In the genomic region with DNA sequence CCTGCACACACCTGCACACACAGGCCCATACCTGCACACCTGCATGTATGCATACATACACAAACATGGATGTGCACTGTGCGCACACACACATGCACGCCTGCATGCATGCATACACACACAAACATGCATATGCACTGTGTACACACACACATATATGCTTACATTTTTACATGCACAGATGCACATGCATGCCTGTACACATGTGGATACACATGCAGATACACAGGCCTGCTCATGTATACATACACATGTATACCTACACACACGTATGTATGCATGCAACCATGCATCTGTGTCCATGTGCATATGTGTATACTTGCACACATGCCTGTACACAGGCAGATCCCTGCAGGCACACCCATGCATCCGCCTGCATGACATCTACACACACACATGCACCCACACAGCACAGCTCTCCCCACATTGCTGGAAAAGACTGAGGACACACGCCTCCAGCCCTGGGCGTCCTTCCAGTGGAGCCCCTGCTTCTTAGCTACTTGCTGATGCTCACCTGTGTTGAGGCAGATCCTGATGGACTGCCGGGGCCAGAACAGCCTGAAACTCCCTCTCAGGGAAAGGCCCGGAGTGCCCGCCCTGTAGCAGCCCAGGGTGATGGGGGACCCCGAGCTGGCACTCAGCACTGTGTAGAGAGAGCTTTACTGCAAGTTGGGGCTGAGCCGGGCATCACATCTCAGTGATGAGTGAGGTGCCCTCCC, we compare ENCODE assay signal across 22 cellular contexts. TPM values are rescaled to one million over a fixed set of nuclear protein-coding genes. Genes with fewer than 3 reads are reported as not detected.
DNase-seq lines count a peak whose midpoint lies in the region; ATAC-seq and TF ChIP-seq lines count a peak whose summit lies in the region.
"Had no signal": no experiment of that assay in that cellular context is flagged by ENCODE, and none has a peak within 500 bp of the region (broad histone marks: within the 10 kb centered on the region; RNA-seq: fewer than 3 reads in every experiment).

No MANE protein-coding gene starts in this region.

- no peak overlapping the region for H3K9ac ChIP-seq in neural progenitor cell
- H3K9ac ChIP-seq: parathyroid adenoma had no signal

- H2AFZ ChIP-seq in GM23338 (no peak overlapping the region), neural progenitor cell (replicated peaks) (no peak overlapping the region)
- H2AFZ ChIP-seq: parathyroid adenoma had no signal

- no peaks in the 10 kb centered on the region for H3K9me3 Mint-ChIP-seq in CD4-positive, alpha-beta memory T cell
- no peaks in the 10 kb centered on the region; the same call in 2 of the 3 replicates for H3K9me3 Mint-ChIP-seq in GM23338
- no peaks in the 10 kb centered on the region for H3K9me3 Mint-ChIP-seq in neural progenitor cell
- H3K9me3 Mint-ChIP-seq: natural killer cell treated with Interleukin-12 subunit alpha and Interleukin-12 subunit beta and Interleukin-15 and Interleukin-18, amount 100 ng/mL, for 72 hours; T-helper 1 cell treated with Interleukin-12 subunit alpha and Interleukin-12 subunit beta and Interleukin-4 antibody, amounts not matched to agents 30 μg/mL and 1 μg/mL, for 36 hours had no signal

- H3K36me3 ChIP-seq in CD4-positive, alpha-beta memory T cell (ENCODE audit: insufficient read depth, low read length): no peaks in the 10 kb centered on the region
- no peaks in the 10 kb centered on the region for H3K36me3 ChIP-seq in GM23338 (ENCODE audit: insufficient read depth)
- no peaks in the 10 kb centered on the region for H3K36me3 ChIP-seq in neural progenitor cell
- H3K36me3 ChIP-seq: upper lobe of right lung had no signal

- H3K9me2 ChIP-seq in GM23338 (ENCODE audit: insufficient read depth): no peaks in the 10 kb centered on the region

- intact Hi-C loops in CD4-positive, alpha-beta memory T cell (cut with micrococcal nuclease): loop anchor here (2.0 kb wide), 1 partner anchor 421 kb away; no protein-coding TSS in a partner anchor

- TF ChIP-seq CTCF in GM23338 (conservative IDR thresholded peaks at IDR 0.05; ENCODE audit: low read depth in 2 of 2): no peak
- TF ChIP-seq CTCF in VCaP (conservative IDR thresholded peaks at IDR 0.05): no peak
- no peak for TF ChIP-seq CTCF in neural progenitor cell (IDR thresholded peaks at IDR 0.05)

- CTCF ChIA-PET in CD4-positive, alpha-beta memory T cell (lab: Charles Lee; ENCODE audit: partially characterized antibody): interaction anchor here (0.6 to 11.0 kb wide), 52 partner anchors 9 to 383 kb away, joined by 3 to 269 read pairs (median 4); partner anchors contain the start of genes KRTAP10-12, KRTAP12-3, SUMO3 and UBE2G2

- H3K27me3 ChIP-seq in CD4-positive, alpha-beta memory T cell (ENCODE audit: insufficient read depth, low read length): no peaks in the 10 kb centered on the region
- H3K27me3 ChIP-seq in GM23338 (ENCODE audit: insufficient read depth) (no peaks in the 10 kb centered on the region), neural progenitor cell (no peaks in the 10 kb centered on the region)

- no peaks in the 10 kb centered on the region for H4K20me1 ChIP-seq in GM23338 (replicated peaks; ENCODE audit: insufficient read depth)
- H4K20me1 ChIP-seq in neural progenitor cell (ENCODE audit: low read depth): no peaks in the 10 kb centered on the region

- peaks cover 0 to 1% (median 0%) of the 10 kb centered on the region in 4 donors for H3K4me1 Mint-ChIP-seq in CD4-positive, alpha-beta memory T cell
- H3K4me1 Mint-ChIP-seq in GM23338: no peaks in the 10 kb centered on the region; the same call in 2 of the 3 replicates
- no peaks in the 10 kb centered on the region for H3K4me1 Mint-ChIP-seq in neural progenitor cell

- peaks cover 10% of the 10 kb centered on the region for H3K4me1 ChIP-seq in CD4-positive, alpha-beta memory T cell (ENCODE audit: insufficient read depth, low read length)
- no peaks in the 10 kb centered on the region for H3K4me1 ChIP-seq in GM23338 (ENCODE audit: insufficient read depth)
- no peaks in the 10 kb centered on the region for H3K4me1 ChIP-seq in neural progenitor cell
- H3K4me1 ChIP-seq: parathyroid adenoma, upper lobe of right lung had no signal

- peak overlapping the region in 6 of 8 donors; percentile 36 to 67 (median 50) for H3K4me3 Mint-ChIP-seq in CD4-positive, alpha-beta memory T cell
- H3K4me3 Mint-ChIP-seq in GM23338: peak overlapping the region; percentile 50; the same call in 1 of the 3 replicates
- H3K4me3 Mint-ChIP-seq in neural progenitor cell: peak overlapping the region; percentile 50
- H3K4me3 Mint-ChIP-seq: natural killer cell treated with Interleukin-12 subunit alpha and Interleukin-12 subunit beta and Interleukin-15 and Interleukin-18, amount 100 ng/mL, for 72 hours; T-helper 1 cell treated with Interleukin-12 subunit alpha and Interleukin-12 subunit beta and Interleukin-4 antibody, amounts not matched to agents 30 μg/mL and 1 μg/mL, for 36 hours had no signal

- ATAC-seq in GM23338: no peak

- no peaks in the 10 kb centered on the region for H3K27me3 Mint-ChIP-seq in CD4-positive, alpha-beta memory T cell
- peaks cover 14% of the 10 kb centered on the region for H3K27me3 Mint-ChIP-seq in GM23338 (ENCODE audit: insufficient read depth, low read depth, poor library complexity)
- peaks cover 4% of the 10 kb centered on the region for H3K27me3 Mint-ChIP-seq in neural progenitor cell (ENCODE audit: insufficient read depth, low read depth)
- H3K27me3 Mint-ChIP-seq: natural killer cell treated with Interleukin-12 subunit alpha and Interleukin-12 subunit beta and Interleukin-15 and Interleukin-18, amount 100 ng/mL, for 72 hours had no signal

- no peak overlapping the region for H3K4me3 ChIP-seq in CD4-positive, alpha-beta memory T cell (ENCODE audit: low read length in 2 of 2)
- H3K4me3 ChIP-seq in GM23338 (no peak overlapping the region), neural progenitor cell (no peak overlapping the region)
- H3K4me3 ChIP-seq: GM12878, upper lobe of right lung had no signal

- H3F3A ChIP-seq in GM23338 (replicated peaks; ENCODE audit: low read depth) (no peaks in the 10 kb centered on the region), neural progenitor cell (ENCODE audit: low read depth) (no peaks in the 10 kb centered on the region)

- H3K4me2 ChIP-seq in GM23338: no peak overlapping the region
- no peak overlapping the region for H3K4me2 ChIP-seq in neural progenitor cell

- POLR2A ChIA-PET in CD4-positive, alpha-beta memory T cell (lab: Charles Lee; ENCODE audit: partially characterized antibody): interaction anchor here (1.0 to 2.5 kb wide), 6 partner anchors 36 to 290 kb away, joined by 3 to 20 read pairs (median 4); partner anchors contain the start of genes KRTAP12-4 and UBE2G2

- no peak overlapping the region for H3K27ac Mint-ChIP-seq in CD4-positive, alpha-beta memory T cell
- no peak overlapping the region for H3K27ac Mint-ChIP-seq in GM23338
- H3K27ac Mint-ChIP-seq in neural progenitor cell: no peak overlapping the region
- H3K27ac Mint-ChIP-seq: natural killer cell treated with Interleukin-12 subunit alpha and Interleukin-12 subunit beta and Interleukin-15 and Interleukin-18, amount 100 ng/mL, for 72 hours; T-helper 1 cell treated with Interleukin-12 subunit alpha and Interleukin-12 subunit beta and Interleukin-4 antibody, amounts not matched to agents 30 μg/mL and 1 μg/mL, for 36 hours had no signal

- no peaks in the 10 kb centered on the region for H3K9me3 ChIP-seq in CD4-positive, alpha-beta memory T cell (ENCODE audit: control insufficient read depth in 1 of 2, low read length in 2 of 2)
- no peaks in the 10 kb centered on the region for H3K9me3 ChIP-seq in neural progenitor cell (ENCODE audit: low read depth)
- H3K9me3 ChIP-seq: upper lobe of right lung had no signal

- no peak overlapping the region for H3K27ac ChIP-seq in CD4-positive, alpha-beta memory T cell (ENCODE audit: low read depth, low read length)
- H3K27ac ChIP-seq in GM23338 (ENCODE audit: low read depth) (no peak overlapping the region), VCaP (peak overlapping the region; percentile 53; the same call in 1 of the 2 replicates), neural progenitor cell (no peak overlapping the region)
- H3K27ac ChIP-seq: C4-2B, parathyroid adenoma, RWPE1, upper lobe of right lung had no signal

- no peaks in the 10 kb centered on the region for H3K36me3 Mint-ChIP-seq in CD4-positive, alpha-beta memory T cell
- H3K36me3 Mint-ChIP-seq in GM23338 (ENCODE audit: low read depth) (no peaks in the 10 kb centered on the region), neural progenitor cell (no peaks in the 10 kb centered on the region)
- H3K36me3 Mint-ChIP-seq: natural killer cell treated with Interleukin-12 subunit alpha and Interleukin-12 subunit beta and Interleukin-15 and Interleukin-18, amount 100 ng/mL, for 72 hours had no signal

- H3K79me2 ChIP-seq in GM23338 (replicated peaks; ENCODE audit: insufficient read depth): no peaks in the 10 kb centered on the region
- H3K79me2 ChIP-seq in neural progenitor cell (ENCODE audit: low read depth): no peaks in the 10 kb centered on the region
- H3K79me2 ChIP-seq: parathyroid adenoma had no signal

- DNase-seq in CD4-positive, alpha-beta memory T cell: peak in 1 of 5 donors; percentile 9
- DNase-seq in GM23338 (ENCODE audit: low spot score): no peak
- no peak for DNase-seq in neural progenitor cell (ENCODE audit: low spot score)
- no peak for DNase-seq in kidney tubule cell (ENCODE audit: low spot score)
- DNase-seq in HCEC 1CT: no peak
- DNase-seq in SW480 (ENCODE audit: low spot score): no peak
- DNase-seq: DMS 273 treated with DMSO at 0.1 percent for 48 hours had no signal

TF ChIP-seq in GM23338, 12 proteins besides CTCF, POLR2A, EP300 and RAD21 (continues in another document):
- TF ChIP-seq JUNB (IDR thresholded peaks at IDR 0.05; ENCODE audit: unreplicated experiment): no peak

RNA-seq across cellular contexts. Expression of gene KRTAP10-1, which starts 28.6 kb away (rescaled TPM):
- not detected for total RNA-seq in CD4-positive, alpha-beta memory T cell
- not detected for polyA plus RNA-seq in CD4-positive, alpha-beta memory T cell
- not detected in 2 replicates for total RNA-seq in GM23338 (2014; rRNA removed; shearing (Covaris generic))
- not detected in 2 replicates for polyA plus RNA-seq in GM23338 (2016; fragmentation: Nextera tagmentation; extraction: Ambion mirVana)
- total RNA-seq in neural progenitor cell (ENCODE audit: low replicate concordance): not detected in 2 replicates
- total RNA-seq: fibroblast of villous mesenchyme; GM12878; HT1080; natural killer cell treated with Interleukin-12 subunit alpha and Interleukin-12 subunit beta and Interleukin-15 and Interleukin-18, amount 100 ng/mL, for 72 hours; NCI-H460; right cardiac atrium; subcutaneous adipose tissue; upper lobe of right lung had no signal
- polyA plus RNA-seq: esophagus, GM12878, keratinocyte, right cardiac atrium had no signal

RNA-seq across cellular contexts. Expression of gene KRTAP10-2, which starts 39.9 kb away (rescaled TPM):
- not detected for total RNA-seq in CD4-positive, alpha-beta memory T cell
- not detected for polyA plus RNA-seq in CD4-positive, alpha-beta memory T cell
- not detected in 2 replicates for total RNA-seq in GM23338 (2014; rRNA removed; shearing (Covaris generic))
- polyA plus RNA-seq in GM23338 (2016; fragmentation: Nextera tagmentation; extraction: Ambion mirVana): 0.24 TPM in 1 of 2 replicates, not detected in the other
- total RNA-seq in neural progenitor cell (ENCODE audit: low replicate concordance): not detected in 2 replicates
- total RNA-seq: fibroblast of villous mesenchyme; GM12878; HT1080; natural killer cell treated with Interleukin-12 subunit alpha and Interleukin-12 subunit beta and Interleukin-15 and Interleukin-18, amount 100 ng/mL, for 72 hours; NCI-H460; right cardiac atrium; subcutaneous adipose tissue; upper lobe of right lung had no signal
- polyA plus RNA-seq: esophagus, GM12878, keratinocyte had no signal

RNA-seq across cellular contexts. Expression of gene KRTAP10-3, which starts 47.2 kb away (rescaled TPM):
- not detected for total RNA-seq in CD4-positive, alpha-beta memory T cell
- not detected for polyA plus RNA-seq in CD4-positive, alpha-beta memory T cell
- total RNA-seq in GM23338 (2014; rRNA removed; shearing (Covaris generic)): not detected in 2 replicates
- not detected in 2 replicates for polyA plus RNA-seq in GM23338 (2016; fragmentation: Nextera tagmentation; extraction: Ambion mirVana)
- total RNA-seq in neural progenitor cell (ENCODE audit: low replicate concordance): not detected in 2 replicates
- total RNA-seq: fibroblast of villous mesenchyme; GM12878; HT1080; natural killer cell treated with Interleukin-12 subunit alpha and Interleukin-12 subunit beta and Interleukin-15 and Interleukin-18, amount 100 ng/mL, for 72 hours; NCI-H460; right cardiac atrium; subcutaneous adipose tissue; upper lobe of right lung had no signal
- polyA plus RNA-seq: esophagus, GM12878, keratinocyte, right cardiac atrium had no signal

RNA-seq across cellular contexts. Expression of gene LRRC3, which starts 56.1 kb away (rescaled TPM):
- 1 to 10 TPM; 1.4 to 1.5 TPM for total RNA-seq in CD4-positive, alpha-beta memory T cell
- under 1 TPM; 0.11 to 0.61 TPM for polyA plus RNA-seq in CD4-positive, alpha-beta memory T cell
- total RNA-seq in GM23338 (2014; rRNA removed; shearing (Covaris generic)): 4.4 and 6.8 TPM in 2 replicates
- 0.95 and 1.2 TPM in 2 replicates for polyA plus RNA-seq in GM23338 (2016; fragmentation: Nextera tagmentation; extraction: Ambion mirVana)
- 2.5 and 4.9 TPM in 2 replicates for total RNA-seq in neural progenitor cell (ENCODE audit: low replicate concordance)
- total RNA-seq: HT1080 had no signal
